Comparison of ENCODE assay signal across 9 cellular contexts in the genomic region with DNA sequence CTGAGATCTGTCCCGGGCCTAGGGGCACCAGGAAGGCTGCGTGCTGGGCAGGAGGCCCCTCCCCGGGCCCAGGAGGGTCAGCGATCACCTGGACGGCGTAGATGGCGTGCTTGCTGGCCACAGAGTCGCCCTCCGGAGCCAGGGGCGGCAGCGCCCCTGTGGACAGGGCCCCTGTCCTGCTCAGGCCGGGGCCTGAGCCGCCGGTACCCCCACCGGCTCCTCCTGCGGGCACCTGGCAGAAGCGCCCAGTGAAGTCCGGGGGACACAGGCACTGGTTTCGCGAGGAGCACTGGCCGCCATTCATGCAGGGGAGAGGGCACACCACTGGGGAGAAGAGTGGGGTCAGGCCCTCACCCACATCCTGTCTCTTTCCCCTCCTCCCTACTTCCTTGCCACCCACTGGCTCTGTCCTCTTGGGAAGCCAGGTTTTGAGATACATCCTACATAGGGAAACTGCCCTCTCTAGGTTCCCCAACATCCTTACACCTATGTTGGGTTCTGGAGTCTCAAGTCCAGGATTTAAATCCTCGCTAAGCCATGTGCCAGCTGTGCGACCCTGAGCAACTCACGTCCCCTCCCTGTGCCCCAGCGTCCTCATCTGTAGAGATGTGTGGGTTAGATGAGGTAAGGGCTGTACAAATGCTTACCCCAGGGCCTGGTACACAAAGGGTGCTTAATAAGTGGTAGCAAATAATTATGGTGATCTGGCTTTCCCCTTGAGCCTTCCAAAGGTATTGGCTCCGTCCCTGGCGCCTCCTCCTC. TPM values are rescaled to one million over a fixed set of nuclear protein-coding genes. Genes with fewer than 3 reads are reported as not detected.
DNase-seq lines count a peak whose midpoint lies in the region; ATAC-seq and TF ChIP-seq lines count a peak whose summit lies in the region.
"Had no signal": no experiment of that assay in that cellular context is flagged by ENCODE, and none has a peak within 500 bp of the region (broad histone marks: within the 10 kb centered on the region; RNA-seq: fewer than 3 reads in every experiment).

No MANE protein-coding gene starts in this region.

- H3K36me3 Mint-ChIP-seq in activated CD8-positive, alpha-beta memory T cell treated with anti-CD3 and anti-CD28 coated beads, Interleukin-2, amount 10 ng/mL, durations not matched to agents 7 days and 5 days, result peaks cover 14% of the 10 kb centered on the region
- H3K36me3 Mint-ChIP-seq in endodermal cell (ENCODE audit: low read depth), result no peaks in the 10 kb centered on the region
- H3K36me3 Mint-ChIP-seq in stimulated activated naive B cell treated with anti-CD40 and anti-IgM and Interleukin-4, amounts not matched to agents 10 μg/mL and 1 μg/mL and 100 μg/mL, for 72 hours, result peaks cover 4 to 7% of the 10 kb centered on the region in 2 donors

- no peak overlapping the region for H3K4me3 ChIP-seq in endodermal cell (ENCODE audit: low read length)

- H3K4me1 ChIP-seq in endodermal cell (ENCODE audit: control insufficient read depth, insufficient read depth, low read length), result peaks cover 11% of the 10 kb centered on the region

- H3K4me1 Mint-ChIP-seq in activated CD8-positive, alpha-beta memory T cell treated with anti-CD3 and anti-CD28 coated beads, Interleukin-2, amount 10 ng/mL, durations not matched to agents 7 days and 5 days, result peaks cover 58% of the 10 kb centered on the region
- H3K4me1 Mint-ChIP-seq in endodermal cell, result peaks cover 24% of the 10 kb centered on the region
- peaks cover 41 to 66% of the 10 kb centered on the region in 2 donors for H3K4me1 Mint-ChIP-seq in stimulated activated naive B cell treated with anti-CD40 and anti-IgM and Interleukin-4, amounts not matched to agents 10 μg/mL and 1 μg/mL and 100 μg/mL, for 72 hours

- CTCF ChIA-PET in activated CD8-positive, alpha-beta memory T cell treated with anti-CD3 and anti-CD28 coated beads, Interleukin-2, amount 10 ng/mL, durations not matched to agents 7 days and 5 days (lab: Charles Lee), result interaction anchor here (3.4 to 19.4 kb wide), 3 partner anchors 12 to 34 kb away, joined by 12 to 388 read pairs (median 18); a partner anchor contains a TSS
- CTCF ChIA-PET in RWPE1 (lab: Yijun Ruan, JAX), result interaction anchor here (1.8 kb wide), 1 partner anchor 14 kb away, joined by 15 read pairs; no protein-coding TSS in a partner anchor

- no peak overlapping the region for H3K9ac ChIP-seq in endodermal cell (ENCODE audit: extremely low read depth, low read length, poor library complexity, severe bottlenecking)

- no peak for ATAC-seq in activated CD8-positive, alpha-beta memory T cell treated with anti-CD3 and anti-CD28 coated beads, Interleukin-2, amount 10 ng/mL, durations not matched to agents 7 days and 5 days
- no peak for ATAC-seq in stimulated activated naive B cell treated with anti-CD40 and anti-IgM and Interleukin-4, amounts not matched to agents 10 μg/mL and 1 μg/mL and 100 μg/mL, for 72 hours (replicated peaks)

- H3K27me3 Mint-ChIP-seq in activated CD8-positive, alpha-beta memory T cell treated with anti-CD3 and anti-CD28 coated beads, Interleukin-2, amount 10 ng/mL, durations not matched to agents 7 days and 5 days, result no peaks in the 10 kb centered on the region
- peaks cover 65% of the 10 kb centered on the region for H3K27me3 Mint-ChIP-seq in endodermal cell (ENCODE audit: insufficient read depth)
- no peaks in the 10 kb centered on the region for H3K27me3 Mint-ChIP-seq in stimulated activated naive B cell treated with anti-CD40 and anti-IgM and Interleukin-4, amounts not matched to agents 10 μg/mL and 1 μg/mL and 100 μg/mL, for 72 hours

- POLR2A ChIA-PET in RWPE1 (lab: Yijun Ruan, JAX; ENCODE audit: low non-redundant PET), result interaction anchor here (1.3 kb wide), 1 partner anchor 14 kb away, joined by 3 read pairs; no protein-coding TSS in a partner anchor

- peaks cover 15% of the 10 kb centered on the region for H3K27me3 ChIP-seq in endodermal cell (ENCODE audit: control insufficient read depth, insufficient read depth, low read length, poor library complexity, severe bottlenecking)

- peak overlapping the region; percentile 74 for H3K27ac Mint-ChIP-seq in activated CD8-positive, alpha-beta memory T cell treated with anti-CD3 and anti-CD28 coated beads, Interleukin-2, amount 10 ng/mL, durations not matched to agents 7 days and 5 days
- H3K27ac Mint-ChIP-seq in endodermal cell, result no peak overlapping the region
- H3K27ac Mint-ChIP-seq in stimulated activated naive B cell treated with anti-CD40 and anti-IgM and Interleukin-4, amounts not matched to agents 10 μg/mL and 1 μg/mL and 100 μg/mL, for 72 hours, result peak overlapping the region; percentile 25

- DNase-seq in activated CD8-positive, alpha-beta memory T cell treated with anti-CD3 and anti-CD28 coated beads, Interleukin-2, amount 10 ng/mL, durations not matched to agents 7 days and 5 days, result no peak
- no peak for DNase-seq in activated CD8-positive, alpha-beta memory T cell treated with anti-CD3 and anti-CD28 coated beads, Interleukin-2, amount 50 U/mL, for 48 hours
- DNase-seq in RWPE1 (ENCODE audit: low spot score) (no peak), endodermal cell (no peak), UCSD-AML1 (lab: John Stamatoyannopoulos, UW; ENCODE audit: unreplicated experiment) (no peak), DMS 273 treated with DMSO at 0.1 percent for 48 hours (lab: John Stamatoyannopoulos, UW) (no peak), GM10266 (ENCODE audit: extremely low spot score) (no peak)
- no peak for DNase-seq in stimulated activated naive B cell treated with anti-CD40 and anti-IgM and Interleukin-4, amounts not matched to agents 10 μg/mL and 1 μg/mL and 100 μg/mL, for 72 hours

- 89% methylated on average over 8 to 27 of the region's 27 CpGs for WGBS in endodermal cell (ENCODE audit: insufficient coverage in 1 of 2, insufficient read length in 1 of 2), 2 experiments

- TF ChIP-seq CTCF in RWPE1 (conservative IDR thresholded peaks at IDR 0.05; ENCODE audit: low read depth) (no peak), endodermal cell (conservative IDR thresholded peaks at IDR 0.05) (no peak), GM10266 (IDR thresholded peaks at IDR 0.05; ENCODE audit: control insufficient read depth, insufficient read depth, low read depth, missing control alignments) (no peak)

- H3K27ac ChIP-seq in RWPE1 (peak overlapping the region; percentile 86), endodermal cell (ENCODE audit: low read depth, low read length) (no peak overlapping the region)

- H3K4me3 Mint-ChIP-seq in activated CD8-positive, alpha-beta memory T cell treated with anti-CD3 and anti-CD28 coated beads, Interleukin-2, amount 10 ng/mL, durations not matched to agents 7 days and 5 days, result no peak overlapping the region
- peak overlapping the region; percentile 43 for H3K4me3 Mint-ChIP-seq in endodermal cell
- H3K4me3 Mint-ChIP-seq in stimulated activated naive B cell treated with anti-CD40 and anti-IgM and Interleukin-4, amounts not matched to agents 10 μg/mL and 1 μg/mL and 100 μg/mL, for 72 hours, result no peak overlapping the region

- no peaks in the 10 kb centered on the region for H3K9me3 ChIP-seq in endodermal cell (ENCODE audit: control insufficient read depth, low read length)

- H3K9me3 Mint-ChIP-seq in activated CD8-positive, alpha-beta memory T cell treated with anti-CD3 and anti-CD28 coated beads, Interleukin-2, amount 10 ng/mL, durations not matched to agents 7 days and 5 days (ENCODE audit: low read depth), result no peaks in the 10 kb centered on the region
- no peaks in the 10 kb centered on the region for H3K9me3 Mint-ChIP-seq in endodermal cell
- H3K9me3 Mint-ChIP-seq in stimulated activated naive B cell treated with anti-CD40 and anti-IgM and Interleukin-4, amounts not matched to agents 10 μg/mL and 1 μg/mL and 100 μg/mL, for 72 hours, result no peaks in the 10 kb centered on the region
- H3K9me3 Mint-ChIP-seq: neural crest cell had no signal

- H3K36me3 ChIP-seq in endodermal cell (ENCODE audit: control insufficient read depth, insufficient read depth, low read length), result no peaks in the 10 kb centered on the region

RNA-seq across cellular contexts. Expression of a gene that starts 3.9 kb away (rescaled TPM):
- 10 to 100 TPM; 46.2 to 46.8 TPM for total RNA-seq in activated CD8-positive, alpha-beta memory T cell treated with anti-CD3 and anti-CD28 coated beads, Interleukin-2, amount 10 ng/mL, durations not matched to agents 7 days and 5 days
- 10 to 100 TPM; 19.7 to 24.2 TPM for total RNA-seq in endodermal cell
- 23.3 TPM for polyA plus RNA-seq in endodermal cell (2013, experiment 1 of 2)
- polyA plus RNA-seq in endodermal cell (2013, experiment 2 of 2), result 23.8 TPM

RNA-seq across cellular contexts. Expression of a gene that starts 16.0 kb away (rescaled TPM):
- total RNA-seq in activated CD8-positive, alpha-beta memory T cell treated with anti-CD3 and anti-CD28 coated beads, Interleukin-2, amount 10 ng/mL, durations not matched to agents 7 days and 5 days, result 10 to 100 TPM; 42.1 to 45.5 TPM
- total RNA-seq in endodermal cell, result 10 to 100 TPM; 32.8 to 36.5 TPM
- polyA plus RNA-seq in endodermal cell (2013, experiment 1 of 2), result 44.3 TPM
- 45.3 TPM for polyA plus RNA-seq in endodermal cell (2013, experiment 2 of 2)

RNA-seq across cellular contexts. Expression of a gene that starts 18.1 kb away (rescaled TPM):
- total RNA-seq in activated CD8-positive, alpha-beta memory T cell treated with anti-CD3 and anti-CD28 coated beads, Interleukin-2, amount 10 ng/mL, durations not matched to agents 7 days and 5 days, result 10 to 100 TPM; 36.6 to 54.2 TPM
- 10 to 100 TPM; 23.3 to 24.9 TPM for total RNA-seq in endodermal cell
- 52.4 TPM for polyA plus RNA-seq in endodermal cell (2013, experiment 1 of 2)
- 52.7 TPM for polyA plus RNA-seq in endodermal cell (2013, experiment 2 of 2)

RNA-seq across cellular contexts. Expression of a gene that starts 21.6 kb away (rescaled TPM):
- total RNA-seq in activated CD8-positive, alpha-beta memory T cell treated with anti-CD3 and anti-CD28 coated beads, Interleukin-2, amount 10 ng/mL, durations not matched to agents 7 days and 5 days, result 100 to 1,000 TPM; 138 to 140 TPM
- total RNA-seq in endodermal cell, result 1 to 10 TPM; 6.2 to 9.8 TPM
- 7.1 TPM for polyA plus RNA-seq in endodermal cell (2013, experiment 1 of 2)
- polyA plus RNA-seq in endodermal cell (2013, experiment 2 of 2), result 5.5 TPM

RNA-seq across cellular contexts. Expression of a gene that starts 29.4 kb away (rescaled TPM):
- 10 to 100 TPM; 68.0 to 76.7 TPM for total RNA-seq in activated CD8-positive, alpha-beta memory T cell treated with anti-CD3 and anti-CD28 coated beads, Interleukin-2, amount 10 ng/mL, durations not matched to agents 7 days and 5 days
- total RNA-seq in endodermal cell, result 10 to 100 TPM; 62.9 to 67.4 TPM
- polyA plus RNA-seq in endodermal cell (2013, experiment 1 of 2), result 54.0 TPM
- polyA plus RNA-seq in endodermal cell (2013, experiment 2 of 2), result 51.0 TPM
